In the genomic region with DNA sequence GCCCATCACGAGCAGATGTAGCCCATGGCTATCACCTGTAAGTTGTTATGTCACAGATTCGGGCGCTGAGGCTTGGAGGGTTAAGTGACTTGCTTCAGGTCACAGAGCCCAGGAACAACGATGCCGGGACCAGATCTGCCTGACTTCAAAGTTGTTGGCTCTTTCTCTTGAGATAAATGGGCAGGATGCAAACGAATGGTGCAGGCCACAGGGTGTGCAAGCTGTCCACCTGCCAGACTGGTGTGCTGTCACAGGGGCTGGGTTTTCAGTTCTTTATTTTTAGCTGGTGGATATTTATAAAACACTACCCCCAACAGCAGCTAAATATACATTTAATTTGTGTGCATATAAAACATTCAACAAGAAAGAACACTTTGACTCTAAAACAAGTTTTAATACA, we compare ENCODE assay signal across 15 cellular contexts.
"Had no signal": no experiment of that assay in that cellular context is flagged by ENCODE, and none has a peak within 500 bp of the region (broad histone marks: within the 10 kb centered on the region; RNA-seq: fewer than 3 reads in every experiment).

No MANE protein-coding gene starts in this region.

- DNase-seq: activated CD8-positive, alpha-beta memory T cell treated with anti-CD3 and anti-CD28 coated beads, Interleukin-2, amount 50 U/mL, for 48 hours; erythroblast; gastrocnemius medialis; small intestine; stimulated activated naive CD4-positive, alpha-beta T cell treated with Interleukin-2 at 50 U/mL for 16 hours had no signal

- H3K27ac Mint-ChIP-seq: activated CD4-positive, alpha-beta T cell treated with anti-CD3 and anti-CD28 coated beads for 36 hours; memory B cell; progenitor cell of endocrine pancreas had no signal

- H3K4me3 ChIP-seq: ascending aorta, breast epithelium, gastrocnemius medialis, right atrium auricular region, tibial nerve had no signal

- H3K27me3 ChIP-seq: ascending aorta, gastrocnemius medialis, right atrium auricular region, tibial nerve had no signal

- H3K36me3 Mint-ChIP-seq: activated CD4-positive, alpha-beta memory T cell treated with anti-CD3 and anti-CD28 coated beads for 36 hours; memory B cell; natural killer cell treated with Interleukin-12 subunit alpha and Interleukin-12 subunit beta and Interleukin-15 and Interleukin-18, amount 100 ng/mL, for 72 hours had no signal

- H3K27me3 Mint-ChIP-seq: activated CD4-positive, alpha-beta memory T cell treated with anti-CD3 and anti-CD28 coated beads for 36 hours; activated CD4-positive, alpha-beta T cell treated with anti-CD3 and anti-CD28 coated beads for 36 hours; memory B cell; natural killer cell treated with Interleukin-12 subunit alpha and Interleukin-12 subunit beta and Interleukin-15 and Interleukin-18, amount 100 ng/mL, for 72 hours had no signal

- H3K4me3 Mint-ChIP-seq: activated CD4-positive, alpha-beta memory T cell treated with anti-CD3 and anti-CD28 coated beads for 36 hours; activated CD4-positive, alpha-beta T cell treated with anti-CD3 and anti-CD28 coated beads for 36 hours; activated T-helper 1 cell treated with anti-CD3 and anti-CD28 coated beads, Interleukin-12 subunit alpha, Interleukin-12 subunit beta, Interleukin-2, Interleukin-4 antibody, amounts not matched to agents 30 ng/mL and 10 ng/mL and 1 ng/mL, durations not matched to agents 14 hours and 24 hours and 36 hours had no signal

- H3K4me1 ChIP-seq: ascending aorta, breast epithelium, tibial nerve had no signal

- H3K36me3 ChIP-seq: ascending aorta, breast epithelium, gastrocnemius medialis, right atrium auricular region, tibial nerve had no signal

- H3K27ac ChIP-seq: ascending aorta, breast epithelium, gastrocnemius medialis, right atrium auricular region, tibial nerve had no signal

- H3K9me3 Mint-ChIP-seq: activated CD4-positive, alpha-beta memory T cell treated with anti-CD3 and anti-CD28 coated beads for 36 hours; activated T-helper 1 cell treated with anti-CD3 and anti-CD28 coated beads, Interleukin-12 subunit alpha, Interleukin-12 subunit beta, Interleukin-2, Interleukin-4 antibody, amounts not matched to agents 30 ng/mL and 10 ng/mL and 1 ng/mL, durations not matched to agents 14 hours and 24 hours and 36 hours; memory B cell; natural killer cell treated with Interleukin-12 subunit alpha and Interleukin-12 subunit beta and Interleukin-15 and Interleukin-18, amount 100 ng/mL, for 72 hours had no signal

- H3K9me3 ChIP-seq: ascending aorta, breast epithelium, gastrocnemius medialis, right atrium auricular region, tibial nerve had no signal
